Comparison of ENCODE assay signal across 18 cellular contexts in the genomic region with DNA sequence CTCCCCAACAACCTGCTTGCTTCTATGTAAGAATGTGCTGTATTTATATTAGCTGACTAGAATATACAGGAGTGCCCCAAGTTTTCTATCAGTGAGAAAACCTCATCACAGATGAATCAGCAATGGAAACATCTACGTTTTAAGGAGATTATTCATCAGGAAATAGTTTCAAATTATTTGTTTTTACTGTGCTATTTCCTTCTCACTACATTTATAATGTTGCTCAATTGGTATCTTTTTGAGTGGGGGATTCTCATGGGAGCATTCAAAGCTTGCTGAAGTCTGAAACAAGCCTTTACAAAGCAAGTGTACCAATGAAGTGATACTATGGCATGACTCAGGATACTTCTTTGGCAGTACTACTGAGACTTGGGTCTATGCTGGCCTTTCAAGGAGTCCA.
A peak's percentile ranks its signal among the peaks of the same experiment; 100 is the strongest.
DNase-seq lines count a peak whose midpoint lies in the region; ATAC-seq, FAIRE-seq and TF ChIP-seq lines count a peak whose summit lies in the region.
"Had no signal": no experiment of that assay in that cellular context is flagged by ENCODE, and none has a peak within 500 bp of the region (broad histone marks: within the 10 kb centered on the region; RNA-seq: fewer than 3 reads in every experiment).

No MANE protein-coding gene starts in this region.

- no peak overlapping the region for H4K8ac ChIP-seq in H9 (replicated peaks; ENCODE audit: insufficient read length, low read depth, low read length)

- WGBS in H9 (ENCODE audit: extremely low coverage, insufficient read length, low lambda C conversion rate) = no CpG with 5 or more reads among the region's 1 CpG

- POLR2A ChIA-PET in endothelial cell of umbilical vein (lab: Charles Lee) = no interaction called here

- no peak overlapping the region for H2BK12ac ChIP-seq in H9 (ENCODE audit: insufficient read length, low read depth, low read length)

- no peak overlapping the region for H2BK15ac ChIP-seq in H9 (ENCODE audit: low read depth, low read length)

- H2BK5ac ChIP-seq in H9 (ENCODE audit: insufficient read length, low read length) = no peak overlapping the region

- FAIRE-seq in endothelial cell of umbilical vein (lab: Jason Lieb, UNC) = no peak
- FAIRE-seq: D721Med, K562 had no signal

- intact Hi-C loops in endothelial cell of umbilical vein (cut with micrococcal nuclease) = loop anchor here (2.0 kb wide), 1 partner anchor 82 kb away; no protein-coding TSS in a partner anchor
- intact Hi-C loops in sciatic nerve (cut with DNase I) = no loop called here

- no peak overlapping the region for H4K5ac ChIP-seq in H9 (ENCODE audit: insufficient read length, low read depth, low read length)

- H3K23me2 ChIP-seq in H9 (ENCODE audit: insufficient read length, low read depth, low read length, poor library complexity, severe bottlenecking) = no peaks in the 10 kb centered on the region

- no peak for ATAC-seq in sciatic nerve
- ATAC-seq in GM21360 (IDR thresholded peaks at IDR 0.05; ENCODE audit: unreplicated experiment) = no peak
- ATAC-seq in activated T-cell treated with anti-CD3 and anti-CD28 coated beads, Interleukin-2, amount 50 U/mL, for 72 hours (replicated peaks in 1 of 2) = no peak
- ATAC-seq: K562 had no signal

- H2BK120ac ChIP-seq in H9 (ENCODE audit: low read depth, low read length, poor library complexity, severe bottlenecking) = no peak overlapping the region

- no peak overlapping the region for H3K4me3 Mint-ChIP-seq in activated T-cell treated with anti-CD3 and anti-CD28 coated beads, Interleukin-2, amount 50 U/mL, for 72 hours
- H3K4me3 Mint-ChIP-seq in H9 = no peak overlapping the region
- H3K4me3 Mint-ChIP-seq: activated CD4-positive, alpha-beta memory T cell treated with anti-CD3 and anti-CD28 coated beads for 36 hours; brain; mesothelial cell of epicardium had no signal

- dilution Hi-C loops in endothelial cell of umbilical vein (cut with MboI; ENCODE audit: extremely low pct_ligation_motif_present, low sequenced_read_pairs) = no loop called here

- H3K18ac ChIP-seq in H9 (ENCODE audit: insufficient read length, low read depth, low read length) = no peak overlapping the region

- no peaks in the 10 kb centered on the region for H4K20me1 ChIP-seq in endothelial cell of umbilical vein (replicated peaks; ENCODE audit: control insufficient read depth, extremely low read depth, insufficient read depth, low read length)
- H4K20me1 ChIP-seq in H9 (ENCODE audit: control insufficient read depth, insufficient read depth, insufficient read length) = no peaks in the 10 kb centered on the region

- no peaks in the 10 kb centered on the region for H3K36me3 Mint-ChIP-seq in activated T-cell treated with anti-CD3 and anti-CD28 coated beads, Interleukin-2, amount 50 U/mL, for 72 hours (ENCODE audit: insufficient read depth in 2 of 2)
- H3K36me3 Mint-ChIP-seq in H9 (ENCODE audit: insufficient read depth in 1 of 3, low read depth in 3 of 3) = no peaks in the 10 kb centered on the region
- H3K36me3 Mint-ChIP-seq: activated CD4-positive, alpha-beta memory T cell treated with anti-CD3 and anti-CD28 coated beads for 36 hours; brain; mesothelial cell of epicardium had no signal

- H3K79me2 ChIP-seq in endothelial cell of umbilical vein (ENCODE audit: control insufficient read depth, insufficient read depth, low read length) (no peaks in the 10 kb centered on the region), H9 (ENCODE audit: insufficient read depth, low read length) (no peaks in the 10 kb centered on the region)

- no peak overlapping the region for H2BK20ac ChIP-seq in H9 (ENCODE audit: low read depth, low read length, poor library complexity, severe bottlenecking)

- H3K4me3 ChIP-seq in endothelial cell of umbilical vein (replicated peaks in 1 of 3; ENCODE audit: insufficient read depth in 1 of 3, low read depth in 1 of 3, low read length in 3 of 3) = no peak overlapping the region
- H3K4me3 ChIP-seq: K562, ovary, tibial artery had no signal

- no peak overlapping the region for H3K27ac Mint-ChIP-seq in activated T-cell treated with anti-CD3 and anti-CD28 coated beads, Interleukin-2, amount 50 U/mL, for 72 hours
- H3K27ac Mint-ChIP-seq in H9 = no peak overlapping the region
- H3K27ac Mint-ChIP-seq: activated CD4-positive, alpha-beta memory T cell treated with anti-CD3 and anti-CD28 coated beads for 36 hours; brain; mesothelial cell of epicardium had no signal

- no peaks in the 10 kb centered on the region for H3K36me3 ChIP-seq in endothelial cell of umbilical vein (ENCODE audit: control insufficient read depth in 2 of 2, extremely low read depth in 1 of 2, insufficient read depth in 2 of 2, low read length in 2 of 2)
- H3K36me3 ChIP-seq: ovary, tibial artery had no signal

- H2AFZ ChIP-seq in endothelial cell of umbilical vein (ENCODE audit: low read depth, low read length) (no peak overlapping the region), H9 (ENCODE audit: low read length) (no peak overlapping the region)

- no peaks in the 10 kb centered on the region for H3K79me1 ChIP-seq in H9 (ENCODE audit: insufficient read depth, low read depth, low read length, poor library complexity, severe bottlenecking)

- H3K23ac ChIP-seq in H9 (ENCODE audit: insufficient read length, low read depth, low read length) = no peak overlapping the region

- TF ChIP-seq POLR2A in endothelial cell of umbilical vein (IDR thresholded peaks at IDR 0.05; ENCODE audit: low read depth, low read length) = no peak

- H3T11ph ChIP-seq in H9 (ENCODE audit: low read length) = no peak overlapping the region

- no peaks in the 10 kb centered on the region for H3K27me3 ChIP-seq in endothelial cell of umbilical vein (ENCODE audit: control insufficient read depth in 2 of 2, insufficient read depth in 2 of 2, low read length in 2 of 2)
- no peaks in the 10 kb centered on the region for H3K27me3 ChIP-seq in H9 (ENCODE audit: insufficient read depth, low read length)
- H3K27me3 ChIP-seq: ovary, tibial artery had no signal

- no peak overlapping the region for H3K9ac ChIP-seq in endothelial cell of umbilical vein (replicated peaks; ENCODE audit: extremely low read depth, insufficient read depth, low read length)
- no peak overlapping the region for H3K9ac ChIP-seq in H9 (ENCODE audit: extremely low read depth, insufficient read length, low read length)

- H4K91ac ChIP-seq in H9 (ENCODE audit: insufficient read length, low read depth, low read length) = no peak overlapping the region

- no peak overlapping the region for H3K4ac ChIP-seq in H9 (ENCODE audit: low read depth, low read length)

- CTCF ChIA-PET in endothelial cell of umbilical vein (lab: Charles Lee) = no interaction called here

- H3K56ac ChIP-seq in H9 (ENCODE audit: insufficient read length, low read depth, low read length) = no peak overlapping the region

- H3K27ac ChIP-seq in endothelial cell of umbilical vein (ENCODE audit: insufficient read depth, low read depth, low read length) (peak overlapping the region; percentile 50), H9 (ENCODE audit: insufficient read length, low read depth, low read length) (no peak overlapping the region)
- H3K27ac ChIP-seq: ovary, tibial artery had no signal

- DNase-seq in EL (peak; percentile 91), NCI-H460 (ENCODE audit: extremely low read depth, low read depth) (peak; percentile 7), endothelial cell of umbilical vein (ENCODE audit: low read depth, low spot score) (peak; percentile 66), pulmonary artery endothelial cell (ENCODE audit: low read depth, low spot score) (peak; percentile 49), sciatic nerve (ENCODE audit: low spot score) (no peak), H9 (no peak)
- DNase-seq in activated T-cell treated with anti-CD3 and anti-CD28 coated beads, Interleukin-2, amount 50 U/mL, for 72 hours = no peak
- DNase-seq: activated CD4-positive, alpha-beta memory T cell treated with anti-CD3 and anti-CD28 coated beads for 36 hours; activated effector memory CD4-positive, alpha-beta T cell treated with anti-CD3 and anti-CD28 coated beads, Interleukin-2, amount 50 U/mL, for 16 hours; NCI-H526; ovary; RPMI8226; tibial artery had no signal

- H2AK5ac ChIP-seq in H9 (ENCODE audit: insufficient read length, low read length) = no peak overlapping the region

- no TSS peak for BruUV-seq in endothelial cell of umbilical vein (replicated peaks; lab: Mats Ljungman, UMichigan)

- peaks cover 25% of the 10 kb centered on the region for H3K4me1 ChIP-seq in endothelial cell of umbilical vein (ENCODE audit: control insufficient read depth, extremely low read depth, insufficient read depth, low read length)
- no peaks in the 10 kb centered on the region for H3K4me1 ChIP-seq in H9 (ENCODE audit: insufficient read depth, low read length)
- H3K4me1 ChIP-seq: tibial artery had no signal

- H3K4me2 ChIP-seq in endothelial cell of umbilical vein (ENCODE audit: insufficient read depth, low read length) (peak overlapping the region; percentile 38), H9 (ENCODE audit: insufficient read depth, insufficient read length, low read length) (no peak overlapping the region)

- TF ChIP-seq CTCF in endothelial cell of umbilical vein (IDR thresholded peaks at IDR 0.05; ENCODE audit: extremely low read depth in 1 of 2, insufficient read depth in 1 of 2, low read depth in 1 of 2, low read length in 2 of 2) (no peak), H9 (conservative IDR thresholded peaks at IDR 0.05) (no peak)

- H3K14ac ChIP-seq in H9 (ENCODE audit: insufficient read depth, low read length) = no peak overlapping the region

- peaks cover 0 to 2% of the 10 kb centered on the region in 2 donors for H3K9me3 Mint-ChIP-seq in activated T-cell treated with anti-CD3 and anti-CD28 coated beads, Interleukin-2, amount 50 U/mL, for 72 hours
- H3K9me3 Mint-ChIP-seq in H9 = no peaks in the 10 kb centered on the region
- H3K9me3 Mint-ChIP-seq: activated CD4-positive, alpha-beta memory T cell treated with anti-CD3 and anti-CD28 coated beads for 36 hours; brain; mesothelial cell of epicardium had no signal

- H3K9me3 ChIP-seq in endothelial cell of umbilical vein (replicated peaks; ENCODE audit: control insufficient read depth, insufficient read depth, low read length) = no peaks in the 10 kb centered on the region
- no peaks in the 10 kb centered on the region for H3K9me3 ChIP-seq in H9 (ENCODE audit: control insufficient read depth, low read depth, low read length)
- H3K9me3 ChIP-seq: ovary, tibial artery had no signal

- H3K4me1 Mint-ChIP-seq in activated T-cell treated with anti-CD3 and anti-CD28 coated beads, Interleukin-2, amount 50 U/mL, for 72 hours (ENCODE audit: low read depth) = peaks cover 6% of the 10 kb centered on the region
- H3K4me1 Mint-ChIP-seq in H9 = no peaks in the 10 kb centered on the region
- H3K4me1 Mint-ChIP-seq: brain, mesothelial cell of epicardium had no signal

- no peaks in the 10 kb centered on the region for H3K27me3 Mint-ChIP-seq in activated T-cell treated with anti-CD3 and anti-CD28 coated beads, Interleukin-2, amount 50 U/mL, for 72 hours (ENCODE audit: low read depth)
- no peaks in the 10 kb centered on the region for H3K27me3 Mint-ChIP-seq in H9 (ENCODE audit: low read depth)

- H3K9me1 ChIP-seq in endothelial cell of umbilical vein (replicated peaks; ENCODE audit: control insufficient read depth, extremely low read depth, insufficient read depth, low read length) = no peaks in the 10 kb centered on the region

TF ChIP-seq in endothelial cell of umbilical vein, 7 proteins besides CTCF, POLR2A, EP300 and RAD21 (continues in another document):
- TF ChIP-seq MYC (IDR thresholded peaks at IDR 0.05; ENCODE audit: low read depth, low read length) (no peak), EZH2 (IDR thresholded peaks at IDR 0.05; ENCODE audit: borderline replicate concordance, low read depth, low read length, severe bottlenecking) (no peak)

Comparison
In these comparisons a context has a peak if more than half of its experiments do, and no peak if none do; other contexts are left out.
1. DNase-seq: peak in EL (single experiment), NCI-H460 (single experiment), endothelial cell of umbilical vein (single experiment) and pulmonary artery endothelial cell (single experiment); none in sciatic nerve (single experiment), activated T-cell treated with anti-CD3 and anti-CD28 coated beads, Interleukin-2, amount 50 U/mL, for 72 hours (0 of 2) and H9 (single experiment).